In the genomic region with DNA sequence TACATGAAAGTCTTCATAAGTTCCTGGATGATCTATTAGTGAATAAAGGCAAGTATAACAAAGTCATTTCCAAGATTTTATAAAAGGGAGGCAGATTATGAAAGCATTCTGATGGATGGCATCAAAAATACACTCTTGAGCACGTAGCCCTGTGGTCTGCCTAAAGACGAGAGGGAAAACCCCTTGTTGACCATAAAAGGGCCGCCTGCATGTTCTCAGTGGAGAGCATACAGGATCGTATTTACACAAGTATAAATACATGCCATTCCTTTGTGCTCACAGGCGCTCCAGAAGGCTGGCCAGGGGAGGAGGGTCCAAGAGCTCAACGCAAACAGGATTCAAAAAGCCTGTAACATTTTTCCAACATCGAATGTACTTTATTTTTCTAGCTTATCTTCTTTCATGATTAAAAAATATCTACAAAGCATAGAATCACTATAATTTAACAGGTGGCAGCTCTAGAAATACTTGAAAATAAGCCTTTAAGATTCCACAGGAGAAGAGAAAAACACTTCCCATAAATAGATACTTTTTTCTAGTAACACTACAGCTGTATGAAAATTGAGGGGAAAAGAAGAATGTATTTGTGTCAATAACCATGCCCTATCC, we compare ENCODE assay signal across 8 cellular contexts. TPM values are rescaled to one million over a fixed set of nuclear protein-coding genes. Genes with fewer than 3 reads are reported as not detected.
DNase-seq lines count a peak whose midpoint lies in the region; ATAC-seq and TF ChIP-seq lines count a peak whose summit lies in the region.

No MANE protein-coding gene starts in this region.

- TF ChIP-seq POLR2A in prostate gland (IDR thresholded peaks at IDR 0.05) = no peak

- DNase-seq in H4 (ENCODE audit: low spot score) (peak; percentile 83), NT2/D1 (ENCODE audit: low read depth, low spot score) (peak; percentile 6), fibroblast of pulmonary artery (ENCODE audit: low read depth) (peak; percentile 93), prostate gland (ENCODE audit: low spot score) (peak; percentile 55), germinal center (ENCODE audit: low spot score) (no peak), D341Med (ENCODE audit: low spot score) (no peak)
- no peak for DNase-seq in central memory CD4-positive, alpha-beta T cell

- intact Hi-C loops in prostate gland (cut with DNase I) = loop anchor here (10.0 kb wide), 1 partner anchor 117 kb away; no protein-coding TSS in a partner anchor

- H3K9me3 ChIP-seq in NT2/D1 (ENCODE audit: insufficient read depth, low read length) = no peaks in the 10 kb centered on the region
- H3K9me3 ChIP-seq in prostate gland = no peaks in the 10 kb centered on the region

- H3K4me1 ChIP-seq in NT2/D1 (ENCODE audit: insufficient read depth, insufficient read length) = no peaks in the 10 kb centered on the region
- no peaks in the 10 kb centered on the region for H3K4me1 ChIP-seq in prostate gland (replicated peaks)

- H3K4me3 ChIP-seq in NT2/D1 (ENCODE audit: insufficient read length, low read depth) = no peak overlapping the region
- peak overlapping the region; percentile 4 for H3K4me3 ChIP-seq in fibroblast of pulmonary artery (replicated peaks; ENCODE audit: low read depth, low read length)
- H3K4me3 ChIP-seq in prostate gland = no peak overlapping the region

- 11% methylated on average over 7 of the region's 7 CpGs for WGBS in prostate gland

- TF ChIP-seq CTCF in fibroblast of pulmonary artery (IDR thresholded peaks at IDR 0.05; ENCODE audit: low read length, missing control alignments) (no peak), prostate gland (IDR thresholded peaks at IDR 0.05) (no peak)

- no peak overlapping the region for H3K9ac ChIP-seq in NT2/D1 (ENCODE audit: insufficient read length, low read depth)

- peak overlapping the region; percentile 24 to 28 for H3K27ac ChIP-seq in prostate gland

- no peak for ATAC-seq in HG03025 (IDR thresholded peaks at IDR 0.05; ENCODE audit: low FRiP score, unreplicated experiment)

- H3K36me3 ChIP-seq in NT2/D1 (ENCODE audit: insufficient read depth, insufficient read length, low read length) (no peaks in the 10 kb centered on the region), prostate gland (no peaks in the 10 kb centered on the region)

- H3K27me3 ChIP-seq in NT2/D1 (ENCODE audit: insufficient read depth, insufficient read length) (no peaks in the 10 kb centered on the region), prostate gland (replicated peaks; ENCODE audit: insufficient read depth) (no peaks in the 10 kb centered on the region)

RNA-seq across cellular contexts. Expression of a gene that starts 29.6 kb away (rescaled TPM):
- total RNA-seq in H4 (2014; rRNA removed; shearing (Covaris generic)) = 21.7 and 22.5 TPM in 2 replicates
- 10 to 100 TPM; 18.6 to 36.8 TPM for total RNA-seq in prostate gland

Comparison
In these comparisons a context has a peak if more than half of its experiments do, and no peak if none do; other contexts are left out.
1. DNase-seq: peak in H4 (single experiment), NT2/D1 (single experiment), fibroblast of pulmonary artery (single experiment) and prostate gland (single experiment); none in germinal center (single experiment), D341Med (single experiment) and central memory CD4-positive, alpha-beta T cell (single experiment).